ENCODE assay signal across 10 cellular contexts in the genomic region with DNA sequence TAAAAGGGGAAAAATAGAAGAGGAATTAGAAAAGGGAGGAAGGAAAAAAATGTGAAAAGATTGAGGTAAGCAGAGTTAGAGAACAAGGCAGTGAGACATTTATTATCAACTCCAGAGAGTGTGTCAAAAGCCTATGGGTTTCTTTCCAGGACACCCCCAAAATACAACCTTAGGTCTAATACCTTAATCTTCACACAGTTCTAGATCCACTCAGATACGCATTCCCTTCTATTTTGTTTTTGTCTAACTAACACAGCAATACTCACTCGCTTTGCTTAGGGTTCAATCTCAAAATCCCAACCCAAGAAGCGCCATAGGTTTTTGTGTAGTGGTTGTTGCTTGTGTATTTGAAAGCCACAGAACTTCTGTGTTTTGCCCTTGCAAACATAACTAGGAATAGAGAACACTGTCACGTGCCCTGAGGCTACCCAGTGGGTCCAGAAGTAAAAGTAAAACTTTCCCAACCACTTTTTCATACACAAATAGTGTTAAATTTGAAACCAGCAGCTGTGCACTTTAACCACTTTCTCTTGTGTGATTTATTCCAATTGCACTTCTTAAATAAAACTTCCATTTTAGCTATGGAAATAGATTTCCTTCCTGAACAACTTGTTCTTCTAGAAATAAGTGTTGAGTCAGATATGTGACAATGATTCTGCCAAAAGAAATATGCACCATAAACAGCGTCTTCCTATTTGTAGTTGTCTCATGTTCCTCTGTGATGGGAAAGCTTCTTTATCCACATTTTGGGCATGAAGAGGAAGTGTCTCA.
DNase-seq lines count a peak whose midpoint lies in the region; ATAC-seq, FAIRE-seq and TF ChIP-seq lines count a peak whose summit lies in the region.
"Had no signal": no experiment of that assay in that cellular context is flagged by ENCODE, and none has a peak within 500 bp of the region (broad histone marks: within the 10 kb centered on the region; RNA-seq: fewer than 3 reads in every experiment).

No MANE protein-coding gene starts in this region.

- H3K4me2 ChIP-seq in OCI-LY3 (ENCODE audit: low read length) (peak overlapping the region; percentile 30), mesenchymal stem cell (ENCODE audit: low read length, poor library complexity, severe bottlenecking) (no peak overlapping the region)

- DNase-seq in GM12892 (ENCODE audit: insufficient read length) (no peak), small intestine (no peak), hepatic stellate cell (ENCODE audit: low spot score) (no peak), mesenchymal stem cell (no peak)
- DNase-seq in activated CD4-positive, alpha-beta memory T cell treated with anti-CD3 and anti-CD28 coated beads, Interleukin-2, amount 10 ng/mL, durations not matched to agents 7 days and 5 days: no peak
- DNase-seq: DMS79 treated with DMSO at 0.1 percent for 48 hours, NCI-H1436 had no signal

- no peak overlapping the region for H3K18ac ChIP-seq in mesenchymal stem cell (ENCODE audit: low read depth in 1 of 2, low read length in 2 of 2)

- H4K91ac ChIP-seq in mesenchymal stem cell (ENCODE audit: low read length): no peak overlapping the region

- H4K20me1 ChIP-seq in OCI-LY3 (ENCODE audit: insufficient read depth, low read length): no peaks in the 10 kb centered on the region

- FAIRE-seq in GM12892 (lab: Jason Lieb, UNC) (peak; percentile 46), small intestine (lab: Jason Lieb, UNC) (no peak)

- peaks cover 10% of the 10 kb centered on the region for H3K4me1 ChIP-seq in OCI-LY3 (ENCODE audit: low read length)
- no peaks in the 10 kb centered on the region for H3K4me1 ChIP-seq in small intestine (ENCODE audit: control insufficient read depth in 2 of 2, insufficient read depth in 1 of 2, low read depth in 1 of 2, low read length in 1 of 2)
- H3K4me1 ChIP-seq in mesenchymal stem cell (ENCODE audit: control insufficient read depth, insufficient read depth, low read depth, low read length): no peaks in the 10 kb centered on the region

- H3K4me3 Mint-ChIP-seq in activated CD4-positive, alpha-beta memory T cell treated with anti-CD3 and anti-CD28 coated beads, Interleukin-2, amount 10 ng/mL, durations not matched to agents 7 days and 5 days: no peak overlapping the region

- no peak overlapping the region for H3K14ac ChIP-seq in mesenchymal stem cell (ENCODE audit: low read length in 2 of 2)

- H2AK5ac ChIP-seq in mesenchymal stem cell (ENCODE audit: low read length, severe bottlenecking): no peak overlapping the region

- 67 to 74% (median 72%) methylated on average over 5 of the region's 5 CpGs for WGBS in small intestine, 3 donors
- 75% methylated on average over 3 of the region's 5 CpGs for WGBS in mesenchymal stem cell

- POLR2A ChIA-PET in activated CD4-positive, alpha-beta memory T cell treated with anti-CD3 and anti-CD28 coated beads, Interleukin-2, amount 10 ng/mL, durations not matched to agents 7 days and 5 days (lab: Charles Lee): no interaction called here

- H3K27ac Mint-ChIP-seq in activated CD4-positive, alpha-beta memory T cell treated with anti-CD3 and anti-CD28 coated beads, Interleukin-2, amount 10 ng/mL, durations not matched to agents 7 days and 5 days: no peak overlapping the region

- H3K36me3 ChIP-seq in OCI-LY3 (replicated peaks; ENCODE audit: low read depth, low read length) (no peaks in the 10 kb centered on the region), small intestine (ENCODE audit: control insufficient read depth in 2 of 2, insufficient read depth in 2 of 2, low read length in 2 of 2) (no peaks in the 10 kb centered on the region), mesenchymal stem cell (ENCODE audit: control insufficient read depth in 1 of 2, insufficient read depth in 2 of 2, low read depth in 1 of 2, low read length in 2 of 2) (no peaks in the 10 kb centered on the region)

- H2BK5ac ChIP-seq in mesenchymal stem cell (ENCODE audit: low read depth, low read length, poor library complexity, severe bottlenecking): no peak overlapping the region

- no peak overlapping the region for H3K4ac ChIP-seq in mesenchymal stem cell (ENCODE audit: low read depth in 1 of 2, low read length in 2 of 2)

- H3K4me1 Mint-ChIP-seq in activated CD4-positive, alpha-beta memory T cell treated with anti-CD3 and anti-CD28 coated beads, Interleukin-2, amount 10 ng/mL, durations not matched to agents 7 days and 5 days: no peaks in the 10 kb centered on the region

- 0 out of 2 replicates have a peak overlapping the region, but pooled peaks have one; percentile 19 for H2AFZ ChIP-seq in OCI-LY3 (ENCODE audit: low read depth, low read length)
- no peak overlapping the region for H2AFZ ChIP-seq in mesenchymal stem cell (ENCODE audit: low read depth, low read length)

- TF ChIP-seq POLR2A in GM12892 (IDR thresholded peaks at IDR 0.05; ENCODE audit: low read depth, low read length): no peak

- H3K23ac ChIP-seq in mesenchymal stem cell (ENCODE audit: low read length in 2 of 2): no peak overlapping the region

- H3K9ac ChIP-seq in OCI-LY3 (ENCODE audit: low read length): no peak overlapping the region
- H3K9ac ChIP-seq in mesenchymal stem cell (ENCODE audit: low read length): no peak overlapping the region

- H3K4me3 ChIP-seq in OCI-LY3 (ENCODE audit: low read length) (no peak overlapping the region), small intestine (ENCODE audit: low read depth in 1 of 2, low read length in 2 of 2) (no peak overlapping the region), mesenchymal stem cell (ENCODE audit: insufficient read depth in 1 of 2, low read depth in 1 of 2, low read length in 2 of 2) (no peak overlapping the region)

- H2BK120ac ChIP-seq in mesenchymal stem cell (ENCODE audit: low read depth, low read length): no peak overlapping the region

- CTCF ChIA-PET in activated CD4-positive, alpha-beta memory T cell treated with anti-CD3 and anti-CD28 coated beads, Interleukin-2, amount 10 ng/mL, durations not matched to agents 7 days and 5 days (lab: Charles Lee): no interaction called here

- H2BK15ac ChIP-seq in mesenchymal stem cell (ENCODE audit: low read depth, poor library complexity, severe bottlenecking): no peak overlapping the region

- H4K8ac ChIP-seq in mesenchymal stem cell (ENCODE audit: low read length): no peak overlapping the region

- H3K9me3 Mint-ChIP-seq in activated CD4-positive, alpha-beta memory T cell treated with anti-CD3 and anti-CD28 coated beads, Interleukin-2, amount 10 ng/mL, durations not matched to agents 7 days and 5 days: peaks cover 2% of the 10 kb centered on the region

- no peaks in the 10 kb centered on the region for H3K27me3 Mint-ChIP-seq in activated CD4-positive, alpha-beta memory T cell treated with anti-CD3 and anti-CD28 coated beads, Interleukin-2, amount 10 ng/mL, durations not matched to agents 7 days and 5 days

- H3K79me1 ChIP-seq in mesenchymal stem cell (replicated peaks; ENCODE audit: low read length, poor library complexity, severe bottlenecking): no peaks in the 10 kb centered on the region

- H3K36me3 Mint-ChIP-seq in activated CD4-positive, alpha-beta memory T cell treated with anti-CD3 and anti-CD28 coated beads, Interleukin-2, amount 10 ng/mL, durations not matched to agents 7 days and 5 days (ENCODE audit: low read depth): no peaks in the 10 kb centered on the region

- TF ChIP-seq CTCF in OCI-LY3 (IDR thresholded peaks at IDR 0.05; ENCODE audit: low read depth, low read length): no peak

- H3K27me3 ChIP-seq in OCI-LY3 (ENCODE audit: low read depth, low read length): no peaks in the 10 kb centered on the region
- H3K27me3 ChIP-seq in small intestine (ENCODE audit: control insufficient read depth in 2 of 2, insufficient read depth in 2 of 2, low read length in 2 of 2): no peaks in the 10 kb centered on the region
- H3K27me3 ChIP-seq in mesenchymal stem cell (ENCODE audit: control insufficient read depth in 1 of 2, insufficient read depth in 1 of 2, low read length in 2 of 2): no peaks in the 10 kb centered on the region

- H3K9me3 ChIP-seq in OCI-LY3 (ENCODE audit: insufficient read depth, low read length): no peaks in the 10 kb centered on the region
- H3K9me3 ChIP-seq in small intestine (ENCODE audit: control insufficient read depth, low read depth): no peaks in the 10 kb centered on the region
- peaks cover 8% of the 10 kb centered on the region for H3K9me3 ChIP-seq in mesenchymal stem cell (ENCODE audit: control insufficient read depth, low read length)

- peak; percentile 75 for ATAC-seq in GM19455 (IDR thresholded peaks at IDR 0.05; ENCODE audit: unreplicated experiment)
- peak; percentile 78 for ATAC-seq in HG02884 (IDR thresholded peaks at IDR 0.05; ENCODE audit: unreplicated experiment)

- H3K27ac ChIP-seq in OCI-LY3 (ENCODE audit: low read length) (no peak overlapping the region), small intestine (ENCODE audit: low read depth in 1 of 2, low read length in 1 of 2) (no peak overlapping the region), mesenchymal stem cell (ENCODE audit: low read length, poor library complexity, severe bottlenecking) (no peak overlapping the region)

- H3K79me2 ChIP-seq in OCI-LY3 (ENCODE audit: low read length): no peaks in the 10 kb centered on the region

- no peak overlapping the region for H2BK12ac ChIP-seq in mesenchymal stem cell (ENCODE audit: low read length in 2 of 2)
